Comparison of ENCODE assay signal across 8 cellular contexts in the genomic region with DNA sequence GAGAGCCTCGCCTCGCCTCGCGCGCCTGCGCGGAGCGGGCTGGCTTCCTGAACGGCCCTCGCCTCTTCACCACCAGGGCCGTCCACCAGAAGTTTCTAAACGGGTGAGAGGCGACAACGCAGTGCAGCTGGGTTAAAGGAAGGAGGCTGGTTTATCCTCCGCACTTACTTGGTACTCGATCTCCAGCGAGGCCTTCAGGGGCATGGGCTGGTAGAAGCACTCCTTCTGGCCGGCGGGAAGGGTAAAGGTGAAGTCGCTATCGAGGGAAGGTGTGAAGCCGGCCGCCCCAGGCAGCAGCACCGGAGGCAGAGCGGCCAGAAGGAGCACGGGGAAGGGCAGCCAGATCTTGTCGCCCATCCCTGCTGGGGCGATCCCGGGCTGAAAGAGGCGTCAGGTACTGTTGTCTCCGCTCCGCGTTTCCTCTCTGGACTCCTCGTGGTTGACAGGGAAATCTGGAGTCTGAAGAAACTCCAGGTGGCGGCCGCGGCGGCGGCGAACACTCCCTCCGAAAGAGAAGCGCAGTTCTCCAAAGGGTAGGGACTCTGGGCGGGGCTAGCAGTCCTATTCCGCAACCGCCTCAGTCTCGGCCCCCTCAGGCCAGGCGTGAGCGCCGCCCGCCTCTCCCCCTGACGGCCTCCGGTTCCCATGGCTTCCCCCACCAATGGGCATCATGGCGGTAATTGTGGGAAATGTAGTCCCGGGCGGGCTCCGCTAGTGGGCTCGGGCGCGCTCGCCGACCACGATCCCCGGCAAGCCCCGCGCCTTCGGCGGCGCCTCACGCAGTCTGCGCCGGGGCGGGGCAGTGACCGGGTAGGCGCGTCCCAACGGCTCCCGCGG. TPM values are rescaled to one million over a fixed set of nuclear protein-coding genes. Genes with fewer than 3 reads are reported as not detected.
DNase-seq lines count a peak whose midpoint lies in the region; ATAC-seq and TF ChIP-seq lines count a peak whose summit lies in the region.

A gene (minus strand): TSS at position 528 of the 837 bp plus-strand sequence. CDS start 171 bp downstream, at position 357.

- H3K27me3 ChIP-seq in colonic mucosa: no peaks in the 10 kb centered on the region

- ATAC-seq in GM19324 (IDR thresholded peaks at IDR 0.05; ENCODE audit: low FRiP score, unreplicated experiment) (peak; percentile 89), HG03469 (IDR thresholded peaks at IDR 0.05; ENCODE audit: unreplicated experiment) (peak; percentile 79)

- H3K9me3 ChIP-seq in colonic mucosa: no peaks in the 10 kb centered on the region

- DNase-seq in C1 segment of cervical spinal cord (lab: John Stamatoyannopoulos, UW): peak; percentile 78 to 98 (median 96)
- DNase-seq in NCI-H526 (lab: John Stamatoyannopoulos, UW): peak; percentile 96 to 99
- peak; percentile 96 for DNase-seq in activated CD4-positive, alpha-beta T cell treated with anti-CD3 and anti-CD28 coated beads for 48 hours
- peak; percentile 98 for DNase-seq in colonic mucosa
- peak; percentile 99 for DNase-seq in kidney tubule cell (ENCODE audit: low spot score)
- peak; percentile 69 to 92 (median 84) for DNase-seq in stimulated activated CD4-positive, alpha-beta T cell treated with anti-CD3 and anti-CD28 coated beads, Interleukin-1b, Interleukin-23, amount 100 ng/mL, for 24 hours (ENCODE audit: low read depth in 4 of 4, low spot score in 1 of 4)

- no peaks in the 10 kb centered on the region for H3K36me3 ChIP-seq in colonic mucosa

- peak within 1 kb of the TSS; percentile 98 to 99 for H3K9ac ChIP-seq in colonic mucosa (ENCODE audit: low read depth in 2 of 2, low read length in 2 of 2)

- peaks cover 6% of the 10 kb centered on the region for H3K4me1 ChIP-seq in colonic mucosa

- peak within 1 kb of the TSS; percentile 83 for H3K4me3 ChIP-seq in colonic mucosa

- no peak for TF ChIP-seq CTCF in colonic mucosa (IDR thresholded peaks at IDR 0.05)

- peak within 1 kb of the TSS; percentile 99 for H3K27ac ChIP-seq in colonic mucosa

- intact Hi-C loops in colonic mucosa (cut with DNase I): loop anchor here (5.0 kb wide), 1 partner anchor 103 kb away; a partner anchor contains a TSS

RNA-seq across cellular contexts. Expression of the gene that starts here (rescaled TPM):
- 10 to 100 TPM; 63.4 to 66.4 TPM for total RNA-seq in colonic mucosa

Comparison
In these comparisons a context has a peak if more than half of its experiments do, and no peak if none do; other contexts are left out.
1. Peak in every context shown above with its lines: DNase-seq, ATAC-seq, H3K4me3 ChIP-seq and H3K27ac ChIP-seq.